7 cellular contexts compared by ENCODE assay signal in genomic region chr16:4846901-4847773, GRCh38. TPM values are rescaled to one million over a fixed set of nuclear protein-coding genes. Genes with fewer than 3 reads are reported as not detected.
DNase-seq lines count a peak whose midpoint lies in the region; ATAC-seq and TF ChIP-seq lines count a peak whose summit lies in the region.

GLYR1 (minus strand) TSS chr16:4847288; CDS start chr16:4847265, 23 bp downstream.
UBN1 (plus strand) TSS chr16:4847481; CDS start chr16:4852918, 5,437 bp downstream.

- H3K27ac ChIP-seq in hepatocyte: peak within 1 kb of the TSS; percentile 93

- peaks cover 45% of the 10 kb centered on the region for H4K20me1 ChIP-seq in hepatocyte (ENCODE audit: insufficient read depth, poor library complexity, severe bottlenecking)

- peaks cover 92% of the 10 kb centered on the region for H3K79me2 ChIP-seq in hepatocyte

- in situ Hi-C loops in astrocyte of the cerebellum (cut with HindIII; ENCODE audit: low sequenced_read_pairs): no loop called here

- H3K9me3 ChIP-seq in hepatocyte (ENCODE audit: low read depth): no peaks in the 10 kb centered on the region

- WGBS in hepatocyte (ENCODE audit: low lambda C conversion rate, missing lambda C conversion rate): 1% methylated on average over 81 of the region's 126 CpGs

- peak within 1 kb of the TSS; percentile 59 for H2AFZ ChIP-seq in hepatocyte

- peak; percentile 96 for DNase-seq in NCI-H2029 (lab: John Stamatoyannopoulos, UW)
- DNase-seq in T-helper 22 cell (ENCODE audit: low read depth): peak; percentile 98
- peak; percentile 90 for DNase-seq in astrocyte of the cerebellum (ENCODE audit: low read depth)
- DNase-seq in hepatocyte (ENCODE audit: low spot score): peak; percentile 100
- peak; percentile 82 for DNase-seq in renal cortical epithelial cell (ENCODE audit: low read depth)

- ATAC-seq in GM18505 (IDR thresholded peaks at IDR 0.05; ENCODE audit: unreplicated experiment) (peak; percentile 92), HG02973 (IDR thresholded peaks at IDR 0.05; ENCODE audit: unreplicated experiment) (peak; percentile 74)

- peaks cover 31% of the 10 kb centered on the region for H3K4me1 ChIP-seq in hepatocyte (ENCODE audit: insufficient read depth)

- H3K27me3 ChIP-seq in hepatocyte: no peaks in the 10 kb centered on the region

- no peaks in the 10 kb centered on the region for H3K36me3 ChIP-seq in hepatocyte (replicated peaks; ENCODE audit: insufficient read depth, low read depth)

- peak within 1 kb of the TSS; percentile 87 for H3K4me3 ChIP-seq in astrocyte of the cerebellum (ENCODE audit: low read depth, low read length)
- peak within 1 kb of the TSS; percentile 69 for H3K4me3 ChIP-seq in hepatocyte

- H3K4me2 ChIP-seq in hepatocyte: peak within 1 kb of the TSS; percentile 96

- TF ChIP-seq CTCF in astrocyte of the cerebellum (IDR thresholded peaks at IDR 0.05; ENCODE audit: low read depth, low read length, missing control alignments) (no peak), hepatocyte (IDR thresholded peaks at IDR 0.05; ENCODE audit: poor library complexity) (no peak)

- no peaks in the 10 kb centered on the region for H3K9me2 ChIP-seq in hepatocyte (replicated peaks; ENCODE audit: insufficient read depth)

- peak; percentile 89 for TF ChIP-seq POLR2A in GM18505 (IDR thresholded peaks at IDR 0.05; ENCODE audit: borderline replicate concordance, extremely low read depth, insufficient read depth, insufficient read length)

RNA-seq across cellular contexts. Expression of gene GLYR1, which starts in this region (rescaled TPM):
- 46.5 and 49.5 TPM in 2 replicates for total RNA-seq in hepatocyte
- 47.2 and 56.9 TPM in 2 replicates for polyA plus RNA-seq in hepatocyte
- 57.1 and 106 TPM in 2 replicates for total RNA-seq in renal cortical epithelial cell

RNA-seq across cellular contexts. Expression of gene UBN1, which starts in this region (rescaled TPM):
- 21.4 and 28.1 TPM in 2 replicates for total RNA-seq in hepatocyte
- polyA plus RNA-seq in hepatocyte: 19.1 and 24.3 TPM in 2 replicates
- 18.2 and 33.1 TPM in 2 replicates for total RNA-seq in renal cortical epithelial cell

Comparison
In these comparisons a context has a peak if more than half of its experiments do, and no peak if none do; other contexts are left out.
1. Peak in every context shown above with its lines: DNase-seq, ATAC-seq, H3K4me3 ChIP-seq and H3K27ac ChIP-seq.